In the genomic region with DNA sequence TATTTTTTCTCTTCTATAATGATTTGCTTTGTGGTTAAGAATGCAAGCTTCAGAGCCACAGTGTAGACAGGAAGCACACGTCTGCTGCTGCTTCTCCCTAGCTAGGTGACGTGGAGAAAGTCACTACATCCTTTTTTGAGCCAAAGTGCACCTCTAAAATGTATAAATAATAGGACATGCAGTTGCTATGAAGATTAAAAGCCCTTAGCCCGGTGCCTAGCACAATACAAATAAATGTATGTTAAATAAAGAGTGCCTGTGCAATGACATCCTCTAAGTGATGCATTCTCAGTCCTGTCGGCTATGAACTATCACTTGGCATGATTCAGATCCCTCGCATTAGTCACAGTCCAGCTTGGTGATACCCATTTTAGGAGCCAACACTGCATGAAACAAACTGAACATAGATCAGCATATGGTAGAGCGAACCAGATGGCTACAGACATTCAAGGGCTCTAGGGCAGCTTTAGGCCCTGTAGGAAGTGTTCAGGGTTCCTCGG, we compare ENCODE assay signal across 8 cellular contexts. TPM values are rescaled to one million over a fixed set of nuclear protein-coding genes. Genes with fewer than 3 reads are reported as not detected.
DNase-seq lines count a peak whose midpoint lies in the region; ATAC-seq and TF ChIP-seq lines count a peak whose summit lies in the region.

No MANE protein-coding gene starts in this region.

- peak overlapping the region; percentile 96 for H3K27ac Mint-ChIP-seq in HFFc6
- peak overlapping the region; percentile 99 for H3K27ac Mint-ChIP-seq in central memory CD8-positive, alpha-beta T cell (ENCODE audit: low read depth)
- peak overlapping the region; percentile 85 for H3K27ac Mint-ChIP-seq in stimulated activated memory B cell treated with anti-CD40 and anti-IgM and Interleukin-4, amounts not matched to agents 10 μg/mL and 1 μg/mL and 100 μg/mL, for 72 hours

- in situ Hi-C loops in GM13976 (cut with MboI; ENCODE audit: low sequenced_read_pairs, unreplicated experiment) = no loop called here

- peaks cover 4% of the 10 kb centered on the region; the same call in 1 of the 2 replicates for H3K27me3 Mint-ChIP-seq in HFFc6 (ENCODE audit: insufficient read depth)
- H3K27me3 Mint-ChIP-seq in central memory CD8-positive, alpha-beta T cell = no peaks in the 10 kb centered on the region
- H3K27me3 Mint-ChIP-seq in stimulated activated memory B cell treated with anti-CD40 and anti-IgM and Interleukin-4, amounts not matched to agents 10 μg/mL and 1 μg/mL and 100 μg/mL, for 72 hours = no peaks in the 10 kb centered on the region

- H3K4me3 Mint-ChIP-seq in HFFc6 = peak overlapping the region; percentile 72
- H3K4me3 Mint-ChIP-seq in central memory CD8-positive, alpha-beta T cell = peak overlapping the region; percentile 63
- H3K4me3 Mint-ChIP-seq in stimulated activated memory B cell treated with anti-CD40 and anti-IgM and Interleukin-4, amounts not matched to agents 10 μg/mL and 1 μg/mL and 100 μg/mL, for 72 hours = no peak overlapping the region

- TF ChIP-seq CTCF in HFFc6 (IDR thresholded peaks at IDR 0.05) (no peak), GM13976 (IDR thresholded peaks at IDR 0.05; ENCODE audit: borderline replicate concordance, control extremely low read depth, extremely low read depth, insufficient read depth, missing control alignments) (no peak)

- peaks cover 84% of the 10 kb centered on the region for H3K4me1 Mint-ChIP-seq in HFFc6 (ENCODE audit: low read depth)
- H3K4me1 Mint-ChIP-seq in central memory CD8-positive, alpha-beta T cell = peaks cover 20% of the 10 kb centered on the region
- peaks cover 8% of the 10 kb centered on the region for H3K4me1 Mint-ChIP-seq in stimulated activated memory B cell treated with anti-CD40 and anti-IgM and Interleukin-4, amounts not matched to agents 10 μg/mL and 1 μg/mL and 100 μg/mL, for 72 hours

- H3K9me3 Mint-ChIP-seq in HFFc6 = no peaks in the 10 kb centered on the region
- H3K9me3 Mint-ChIP-seq in central memory CD8-positive, alpha-beta T cell = no peaks in the 10 kb centered on the region
- H3K9me3 Mint-ChIP-seq in stimulated activated memory B cell treated with anti-CD40 and anti-IgM and Interleukin-4, amounts not matched to agents 10 μg/mL and 1 μg/mL and 100 μg/mL, for 72 hours = no peaks in the 10 kb centered on the region

- H3K36me3 Mint-ChIP-seq in HFFc6 (ENCODE audit: low read depth) = no peaks in the 10 kb centered on the region
- peaks cover 15% of the 10 kb centered on the region for H3K36me3 Mint-ChIP-seq in central memory CD8-positive, alpha-beta T cell (ENCODE audit: insufficient read depth)
- no peaks in the 10 kb centered on the region for H3K36me3 Mint-ChIP-seq in stimulated activated memory B cell treated with anti-CD40 and anti-IgM and Interleukin-4, amounts not matched to agents 10 μg/mL and 1 μg/mL and 100 μg/mL, for 72 hours

- peak; percentile 81 for ATAC-seq in central memory CD8-positive, alpha-beta T cell (replicated peaks; ENCODE audit: extremely low read depth, poor library complexity, severe bottlenecking)
- ATAC-seq in stimulated activated memory B cell treated with anti-CD40 and anti-IgM and Interleukin-4, amounts not matched to agents 10 μg/mL and 1 μg/mL and 100 μg/mL, for 72 hours = peak; percentile 82
- ATAC-seq in left cardiac atrium = no peak

- DNase-seq in EH (ENCODE audit: low read depth) (peak; percentile 89), HFFc6 (peak; percentile 91), RPMI7951 (ENCODE audit: low read depth) (peak; percentile 97), left cardiac atrium (no peak), UCSD-AML1 (lab: John Stamatoyannopoulos, UW; ENCODE audit: unreplicated experiment) (no peak), GM13976 (ENCODE audit: low spot score) (no peak)
- peak in 1 of 2 donors; percentile 65 for DNase-seq in central memory CD8-positive, alpha-beta T cell (ENCODE audit: low spot score in 2 of 2)

- intact Hi-C loops in left cardiac atrium (cut with DNase I) = no loop called here

RNA-seq across cellular contexts. Expression of a gene that starts 4.8 kb away (rescaled TPM):
- total RNA-seq in HFFc6 (2021; fragmentation: NEBNext Ultra II Directional; extraction: Animal tissue kit (Norgen Biotek cat#: 25700)) = 10 to 100 TPM in 2 of 6 experiments, 1 to 10 TPM in 4; 6.8 to 13.0 (median 8.6) TPM
- total RNA-seq in RPMI7951 (2014; rRNA removed; shearing (Covaris generic)) = 9.9 and 18.1 TPM in 2 replicates
- total RNA-seq in left cardiac atrium = 1 to 10 TPM; 4.8 to 5.0 TPM

RNA-seq across cellular contexts. Expression of a gene that starts 21.8 kb away (rescaled TPM):
- over 10,000 TPM in 4 of 6 experiments, 1,000 to 10,000 TPM in 2; 9,623 to 12,540 (median 10,688) TPM for total RNA-seq in HFFc6 (2021; fragmentation: NEBNext Ultra II Directional; extraction: Animal tissue kit (Norgen Biotek cat#: 25700))
- total RNA-seq in RPMI7951 (2014; rRNA removed; shearing (Covaris generic)) = 11,641 and 12,249 TPM in 2 replicates
- total RNA-seq in left cardiac atrium = 1,000 to 10,000 TPM in 1 of 2 donors, 100 to 1,000 TPM in 1; 934 to 1,097 TPM

Comparison
In these comparisons a context has a peak if more than half of its experiments do, and no peak if none do; other contexts are left out.
1. DNase-seq: peak in EH (single experiment), HFFc6 (single experiment) and RPMI7951 (single experiment); none in left cardiac atrium (single experiment), UCSD-AML1 (single experiment) and GM13976 (single experiment).
2. ATAC-seq: peak in central memory CD8-positive, alpha-beta T cell (single experiment) and stimulated activated memory B cell treated with anti-CD40 and anti-IgM and Interleukin-4, amounts not matched to agents 10 μg/mL and 1 μg/mL and 100 μg/mL, for 72 hours (single experiment); none in left cardiac atrium (0 of 2).
3. RNA of a gene that starts 21.8 kb away (total RNA-seq): 11,641 to 12,249 TPM in RPMI7951 and 9,623 to 12,540 TPM in HFFc6; 934 to 1,097 TPM in left cardiac atrium; every median in the first group is over 4 times any median in the second.
4. Peak in every context shown above with its lines, with median percentiles within 50 percentile points of each other: H3K27ac Mint-ChIP-seq.